ENCODE assay signal across 1 cellular context in genomic region chr5:61534481-61535267, GRCh38.
TF ChIP-seq lines count a peak whose summit lies in the region.

No MANE protein-coding gene starts in this region.

TF ChIP-seq in GM12878, 131 proteins besides CTCF, POLR2A, EP300 and RAD21 (continued from another document):
- TF ChIP-seq HSF1 (IDR thresholded peaks at IDR 0.05; ENCODE audit: low read depth, low read length), result no peak
- no peak for TF ChIP-seq SIX5 (IDR thresholded peaks at IDR 0.05; ENCODE audit: low read depth, low read length, severe bottlenecking)
- no peak for TF ChIP-seq HDGF (IDR thresholded peaks at IDR 0.05)
- TF ChIP-seq SMARCA5 (IDR thresholded peaks at IDR 0.05), result no peak; the same call in 1 of the 2 replicates
- no peak for TF ChIP-seq MYC (IDR thresholded peaks at IDR 0.05; ENCODE audit: insufficient read depth, insufficient read length, insufficient replicate concordance, low read length, severe bottlenecking)
- TF ChIP-seq MLLT1 (IDR thresholded peaks at IDR 0.05), result peak; percentile 35; the same call in 1 of the 2 replicates
- no peak for TF ChIP-seq POU2F2 (IDR thresholded peaks at IDR 0.05; ENCODE audit: borderline replicate concordance, low read depth, low read length)
- no peak for TF ChIP-seq HCFC1 (IDR thresholded peaks at IDR 0.05; ENCODE audit: low read length)
- TF ChIP-seq NFIC (IDR thresholded peaks at IDR 0.05; ENCODE audit: low read depth, low read length), result peak; percentile 87
- peak; percentile 51; the same call in 1 of the 2 replicates for TF ChIP-seq NR2F1 (conservative IDR thresholded peaks at IDR 0.05)
- no peak for TF ChIP-seq IRF5 (IDR thresholded peaks at IDR 0.05; ENCODE audit: borderline replicate concordance)
